In the genomic region with DNA sequence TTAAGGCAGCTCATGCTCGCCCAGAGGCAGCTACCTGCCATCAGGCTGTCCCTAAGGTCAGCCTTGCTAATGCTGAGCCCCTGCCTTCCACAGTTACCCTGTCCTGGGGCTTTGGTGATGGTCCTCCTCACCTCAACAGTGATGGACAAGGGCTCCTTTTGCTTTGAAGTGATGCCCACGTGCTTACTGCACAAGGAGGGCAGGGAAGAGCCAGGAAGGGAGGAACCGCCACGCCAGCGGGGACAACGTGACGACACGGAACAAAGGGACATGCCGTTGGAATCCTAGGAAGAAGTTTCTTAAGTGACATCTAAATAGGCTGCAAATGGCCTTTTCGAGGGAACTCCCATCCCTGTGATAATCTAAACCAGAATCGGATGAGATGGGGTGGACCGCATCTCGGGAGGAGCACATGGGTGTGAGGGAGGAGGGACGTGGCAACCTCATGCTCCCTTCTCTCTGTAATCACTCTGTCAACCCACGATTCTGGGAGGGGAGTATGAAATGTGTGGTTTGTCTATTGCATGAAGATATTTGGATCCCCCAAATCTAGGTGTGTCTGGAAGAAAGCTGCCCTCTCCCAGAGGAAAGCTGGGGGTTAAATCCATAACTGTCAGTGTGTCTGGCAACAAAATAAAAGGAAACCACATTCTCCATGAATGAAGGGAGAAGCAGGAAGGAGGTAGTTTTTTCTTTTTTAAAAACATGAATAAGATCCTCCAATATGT, we compare ENCODE assay signal across 1 cellular context.
TF ChIP-seq lines count a peak whose summit lies in the region.

No MANE protein-coding gene starts in this region.

TF ChIP-seq in HepG2, 621 proteins besides CTCF, POLR2A, EP300 and RAD21 (continued from another document and continues in another):
- TF ChIP-seq, protein P1, sequence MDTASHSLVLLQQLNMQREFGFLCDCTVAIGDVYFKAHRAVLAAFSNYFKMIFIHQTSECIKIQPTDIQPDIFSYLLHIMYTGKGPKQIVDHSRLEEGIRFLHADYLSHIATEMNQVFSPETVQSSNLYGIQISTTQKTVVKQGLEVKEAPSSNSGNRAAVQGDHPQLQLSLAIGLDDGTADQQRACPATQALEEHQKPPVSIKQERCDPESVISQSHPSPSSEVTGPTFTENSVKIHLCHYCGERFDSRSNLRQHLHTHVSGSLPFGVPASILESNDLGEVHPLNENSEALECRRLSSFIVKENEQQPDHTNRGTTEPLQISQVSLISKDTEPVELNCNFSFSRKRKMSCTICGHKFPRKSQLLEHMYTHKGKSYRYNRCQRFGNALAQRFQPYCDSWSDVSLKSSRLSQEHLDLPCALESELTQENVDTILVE (CRISPR knock-in tag; IDR thresholded peaks at IDR 0.05): no peak
- TF ChIP-seq, protein P2, sequence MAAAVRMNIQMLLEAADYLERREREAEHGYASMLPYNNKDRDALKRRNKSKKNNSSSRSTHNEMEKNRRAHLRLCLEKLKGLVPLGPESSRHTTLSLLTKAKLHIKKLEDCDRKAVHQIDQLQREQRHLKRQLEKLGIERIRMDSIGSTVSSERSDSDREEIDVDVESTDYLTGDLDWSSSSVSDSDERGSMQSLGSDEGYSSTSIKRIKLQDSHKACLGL (CRISPR knock-in tag; IDR thresholded peaks at IDR 0.05): no peak
- TF ChIP-seq, protein P3, sequence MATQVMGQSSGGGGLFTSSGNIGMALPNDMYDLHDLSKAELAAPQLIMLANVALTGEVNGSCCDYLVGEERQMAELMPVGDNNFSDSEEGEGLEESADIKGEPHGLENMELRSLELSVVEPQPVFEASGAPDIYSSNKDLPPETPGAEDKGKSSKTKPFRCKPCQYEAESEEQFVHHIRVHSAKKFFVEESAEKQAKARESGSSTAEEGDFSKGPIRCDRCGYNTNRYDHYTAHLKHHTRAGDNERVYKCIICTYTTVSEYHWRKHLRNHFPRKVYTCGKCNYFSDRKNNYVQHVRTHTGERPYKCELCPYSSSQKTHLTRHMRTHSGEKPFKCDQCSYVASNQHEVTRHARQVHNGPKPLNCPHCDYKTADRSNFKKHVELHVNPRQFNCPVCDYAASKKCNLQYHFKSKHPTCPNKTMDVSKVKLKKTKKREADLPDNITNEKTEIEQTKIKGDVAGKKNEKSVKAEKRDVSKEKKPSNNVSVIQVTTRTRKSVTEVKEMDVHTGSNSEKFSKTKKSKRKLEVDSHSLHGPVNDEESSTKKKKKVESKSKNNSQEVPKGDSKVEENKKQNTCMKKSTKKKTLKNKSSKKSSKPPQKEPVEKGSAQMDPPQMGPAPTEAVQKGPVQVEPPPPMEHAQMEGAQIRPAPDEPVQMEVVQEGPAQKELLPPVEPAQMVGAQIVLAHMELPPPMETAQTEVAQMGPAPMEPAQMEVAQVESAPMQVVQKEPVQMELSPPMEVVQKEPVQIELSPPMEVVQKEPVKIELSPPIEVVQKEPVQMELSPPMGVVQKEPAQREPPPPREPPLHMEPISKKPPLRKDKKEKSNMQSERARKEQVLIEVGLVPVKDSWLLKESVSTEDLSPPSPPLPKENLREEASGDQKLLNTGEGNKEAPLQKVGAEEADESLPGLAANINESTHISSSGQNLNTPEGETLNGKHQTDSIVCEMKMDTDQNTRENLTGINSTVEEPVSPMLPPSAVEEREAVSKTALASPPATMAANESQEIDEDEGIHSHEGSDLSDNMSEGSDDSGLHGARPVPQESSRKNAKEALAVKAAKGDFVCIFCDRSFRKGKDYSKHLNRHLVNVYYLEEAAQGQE (IDR thresholded peaks at IDR 0.05; ENCODE audit: borderline replicate concordance in 1 of 2, low read depth in 1 of 2, low read length in 2 of 2): no peak
- TF ChIP-seq SP5 (CRISPR knock-in tag; IDR thresholded peaks at IDR 0.05; ENCODE audit: borderline replicate concordance, low read depth) (no peak), ZNF652 (CRISPR knock-in tag; IDR thresholded peaks at IDR 0.05; ENCODE audit: borderline replicate concordance, low read depth) (peak; percentile 77), NRL (CRISPR knock-in tag; IDR thresholded peaks at IDR 0.05; ENCODE audit: borderline replicate concordance) (peak; percentile 58; the same call in 1 of the 2 replicates), CENPT (CRISPR knock-in tag; IDR thresholded peaks at IDR 0.05; ENCODE audit: low read depth) (no peak), RBM22 (optimal IDR thresholded peaks at IDR 0.05; ENCODE audit: low read length) (peak; percentile 21), ZNF263 (CRISPR knock-in tag; IDR thresholded peaks at IDR 0.05) (peak; percentile 92), CBFB (CRISPR knock-in tag; IDR thresholded peaks at IDR 0.05) (no peak), TRIM24 (CRISPR knock-in tag; IDR thresholded peaks at IDR 0.05) (no peak), NFKB2 (CRISPR knock-in tag; IDR thresholded peaks at IDR 0.05; ENCODE audit: borderline replicate concordance) (0 out of 2 replicates have a peak, but pooled peaks have one; percentile 37), YEATS2 (CRISPR knock-in tag; IDR thresholded peaks at IDR 0.05; ENCODE audit: borderline replicate concordance) (no peak), RFXANK (CRISPR knock-in tag; IDR thresholded peaks at IDR 0.05) (0 out of 2 replicates have a peak, but pooled peaks have one; percentile 17), ZFP36L2 (CRISPR knock-in tag; IDR thresholded peaks at IDR 0.05) (no peak), PRPF4 (IDR thresholded peaks at IDR 0.05; ENCODE audit: low read depth, low read length, poor library complexity, severe bottlenecking) (peak; percentile 51), ZNF235 (CRISPR knock-in tag; IDR thresholded peaks at IDR 0.05; ENCODE audit: borderline replicate concordance) (no peak), MAFG (CRISPR knock-in tag; IDR thresholded peaks at IDR 0.05) (no peak), NFRKB (IDR thresholded peaks at IDR 0.05) (no peak), SAFB2 (CRISPR knock-in tag; IDR thresholded peaks at IDR 0.05; ENCODE audit: borderline replicate concordance, low read depth) (peak; percentile 25; the same call in 1 of the 2 replicates), PAF1 (CRISPR knock-in tag; IDR thresholded peaks at IDR 0.05) (no peak), POLR2G (IDR thresholded peaks at IDR 0.05; ENCODE audit: low read depth, low read length) (0 out of 2 replicates have a peak, but pooled peaks have one; percentile 12), SALL1 (CRISPR knock-in tag; IDR thresholded peaks at IDR 0.05) (no peak; the same call in 1 of the 2 replicates), SSRP1 (CRISPR knock-in tag; IDR thresholded peaks at IDR 0.05) (0 out of 2 replicates have a peak, but pooled peaks have one; percentile 63), ZNF660 (CRISPR knock-in tag; IDR thresholded peaks at IDR 0.05; ENCODE audit: borderline replicate concordance, low read depth) (no peak), ZNF605 (CRISPR knock-in tag; IDR thresholded peaks at IDR 0.05) (0 out of 2 replicates have a peak, but pooled peaks have one; percentile 11), BRD4 (CRISPR knock-in tag; IDR thresholded peaks at IDR 0.05) (peak; percentile 10; the same call in 1 of the 2 replicates), ETV5 (CRISPR knock-in tag; IDR thresholded peaks at IDR 0.05; ENCODE audit: borderline replicate concordance) (no peak), HOXA3 (CRISPR knock-in tag; IDR thresholded peaks at IDR 0.05) (0 out of 2 replicates have a peak, but pooled peaks have one; percentile 12), GATAD1 (CRISPR knock-in tag; IDR thresholded peaks at IDR 0.05) (no peak), AGO2 (optimal IDR thresholded peaks at IDR 0.05; ENCODE audit: low read depth, low read length) (peak; percentile 49)
- TF ChIP-seq, protein P4, sequence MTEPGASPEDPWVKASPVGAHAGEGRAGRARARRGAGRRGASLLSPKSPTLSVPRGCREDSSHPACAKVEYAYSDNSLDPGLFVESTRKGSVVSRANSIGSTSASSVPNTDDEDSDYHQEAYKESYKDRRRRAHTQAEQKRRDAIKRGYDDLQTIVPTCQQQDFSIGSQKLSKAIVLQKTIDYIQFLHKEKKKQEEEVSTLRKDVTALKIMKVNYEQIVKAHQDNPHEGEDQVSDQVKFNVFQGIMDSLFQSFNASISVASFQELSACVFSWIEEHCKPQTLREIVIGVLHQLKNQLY (CRISPR knock-in tag; IDR thresholded peaks at IDR 0.05): peak; percentile 5; the same call in 1 of the 2 replicates
- TF ChIP-seq, protein P5, sequence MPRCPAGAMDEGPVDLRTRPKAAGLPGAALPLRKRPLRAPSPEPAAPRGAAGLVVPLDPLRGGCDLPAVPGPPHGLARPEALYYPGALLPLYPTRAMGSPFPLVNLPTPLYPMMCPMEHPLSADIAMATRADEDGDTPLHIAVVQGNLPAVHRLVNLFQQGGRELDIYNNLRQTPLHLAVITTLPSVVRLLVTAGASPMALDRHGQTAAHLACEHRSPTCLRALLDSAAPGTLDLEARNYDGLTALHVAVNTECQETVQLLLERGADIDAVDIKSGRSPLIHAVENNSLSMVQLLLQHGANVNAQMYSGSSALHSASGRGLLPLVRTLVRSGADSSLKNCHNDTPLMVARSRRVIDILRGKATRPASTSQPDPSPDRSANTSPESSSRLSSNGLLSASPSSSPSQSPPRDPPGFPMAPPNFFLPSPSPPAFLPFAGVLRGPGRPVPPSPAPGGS (CRISPR knock-in tag; IDR thresholded peaks at IDR 0.05): no peak
- TF ChIP-seq, protein P6, sequence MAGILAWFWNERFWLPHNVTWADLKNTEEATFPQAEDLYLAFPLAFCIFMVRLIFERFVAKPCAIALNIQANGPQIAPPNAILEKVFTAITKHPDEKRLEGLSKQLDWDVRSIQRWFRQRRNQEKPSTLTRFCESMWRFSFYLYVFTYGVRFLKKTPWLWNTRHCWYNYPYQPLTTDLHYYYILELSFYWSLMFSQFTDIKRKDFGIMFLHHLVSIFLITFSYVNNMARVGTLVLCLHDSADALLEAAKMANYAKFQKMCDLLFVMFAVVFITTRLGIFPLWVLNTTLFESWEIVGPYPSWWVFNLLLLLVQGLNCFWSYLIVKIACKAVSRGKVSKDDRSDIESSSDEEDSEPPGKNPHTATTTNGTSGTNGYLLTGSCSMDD (CRISPR knock-in tag; IDR thresholded peaks at IDR 0.05): no peak
- TF ChIP-seq, protein P7, sequence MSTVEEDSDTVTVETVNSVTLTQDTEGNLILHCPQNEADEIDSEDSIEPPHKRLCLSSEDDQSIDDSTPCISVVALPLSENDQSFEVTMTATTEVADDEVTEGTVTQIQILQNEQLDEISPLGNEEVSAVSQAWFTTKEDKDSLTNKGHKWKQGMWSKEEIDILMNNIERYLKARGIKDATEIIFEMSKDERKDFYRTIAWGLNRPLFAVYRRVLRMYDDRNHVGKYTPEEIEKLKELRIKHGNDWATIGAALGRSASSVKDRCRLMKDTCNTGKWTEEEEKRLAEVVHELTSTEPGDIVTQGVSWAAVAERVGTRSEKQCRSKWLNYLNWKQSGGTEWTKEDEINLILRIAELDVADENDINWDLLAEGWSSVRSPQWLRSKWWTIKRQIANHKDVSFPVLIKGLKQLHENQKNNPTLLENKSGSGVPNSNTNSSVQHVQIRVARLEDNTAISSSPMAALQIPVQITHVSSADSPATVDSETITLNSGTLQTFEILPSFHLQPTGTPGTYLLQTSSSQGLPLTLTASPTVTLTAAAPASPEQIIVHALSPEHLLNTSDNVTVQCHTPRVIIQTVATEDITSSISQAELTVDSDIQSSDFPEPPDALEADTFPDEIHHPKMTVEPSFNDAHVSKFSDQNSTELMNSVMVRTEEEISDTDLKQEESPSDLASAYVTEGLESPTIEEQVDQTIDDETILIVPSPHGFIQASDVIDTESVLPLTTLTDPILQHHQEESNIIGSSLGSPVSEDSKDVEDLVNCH (CRISPR knock-in tag; IDR thresholded peaks at IDR 0.05): no peak
- TF ChIP-seq, protein P8, sequence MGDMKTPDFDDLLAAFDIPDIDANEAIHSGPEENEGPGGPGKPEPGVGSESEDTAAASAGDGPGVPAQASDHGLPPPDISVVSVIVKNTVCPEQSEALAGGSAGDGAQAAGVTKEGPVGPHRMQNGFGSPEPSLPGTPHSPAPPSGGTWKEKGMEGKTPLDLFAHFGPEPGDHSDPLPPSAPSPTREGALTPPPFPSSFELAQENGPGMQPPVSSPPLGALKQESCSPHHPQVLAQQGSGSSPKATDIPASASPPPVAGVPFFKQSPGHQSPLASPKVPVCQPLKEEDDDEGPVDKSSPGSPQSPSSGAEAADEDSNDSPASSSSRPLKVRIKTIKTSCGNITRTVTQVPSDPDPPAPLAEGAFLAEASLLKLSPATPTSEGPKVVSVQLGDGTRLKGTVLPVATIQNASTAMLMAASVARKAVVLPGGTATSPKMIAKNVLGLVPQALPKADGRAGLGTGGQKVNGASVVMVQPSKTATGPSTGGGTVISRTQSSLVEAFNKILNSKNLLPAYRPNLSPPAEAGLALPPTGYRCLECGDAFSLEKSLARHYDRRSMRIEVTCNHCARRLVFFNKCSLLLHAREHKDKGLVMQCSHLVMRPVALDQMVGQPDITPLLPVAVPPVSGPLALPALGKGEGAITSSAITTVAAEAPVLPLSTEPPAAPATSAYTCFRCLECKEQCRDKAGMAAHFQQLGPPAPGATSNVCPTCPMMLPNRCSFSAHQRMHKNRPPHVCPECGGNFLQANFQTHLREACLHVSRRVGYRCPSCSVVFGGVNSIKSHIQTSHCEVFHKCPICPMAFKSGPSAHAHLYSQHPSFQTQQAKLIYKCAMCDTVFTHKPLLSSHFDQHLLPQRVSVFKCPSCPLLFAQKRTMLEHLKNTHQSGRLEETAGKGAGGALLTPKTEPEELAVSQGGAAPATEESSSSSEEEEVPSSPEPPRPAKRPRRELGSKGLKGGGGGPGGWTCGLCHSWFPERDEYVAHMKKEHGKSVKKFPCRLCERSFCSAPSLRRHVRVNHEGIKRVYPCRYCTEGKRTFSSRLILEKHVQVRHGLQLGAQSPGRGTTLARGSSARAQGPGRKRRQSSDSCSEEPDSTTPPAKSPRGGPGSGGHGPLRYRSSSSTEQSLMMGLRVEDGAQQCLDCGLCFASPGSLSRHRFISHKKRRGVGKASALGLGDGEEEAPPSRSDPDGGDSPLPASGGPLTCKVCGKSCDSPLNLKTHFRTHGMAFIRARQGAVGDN (CRISPR knock-in tag; IDR thresholded peaks at IDR 0.05): peak; percentile 85
- TF ChIP-seq, protein P9, sequence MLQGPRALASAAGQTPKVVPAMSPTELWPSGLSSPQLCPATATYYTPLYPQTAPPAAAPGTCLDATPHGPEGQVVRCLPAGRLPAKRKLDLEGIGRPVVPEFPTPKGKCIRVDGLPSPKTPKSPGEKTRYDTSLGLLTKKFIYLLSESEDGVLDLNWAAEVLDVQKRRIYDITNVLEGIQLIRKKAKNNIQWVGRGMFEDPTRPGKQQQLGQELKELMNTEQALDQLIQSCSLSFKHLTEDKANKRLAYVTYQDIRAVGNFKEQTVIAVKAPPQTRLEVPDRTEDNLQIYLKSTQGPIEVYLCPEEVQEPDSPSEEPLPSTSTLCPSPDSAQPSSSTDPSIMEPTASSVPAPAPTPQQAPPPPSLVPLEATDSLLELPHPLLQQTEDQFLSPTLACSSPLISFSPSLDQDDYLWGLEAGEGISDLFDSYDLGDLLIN (CRISPR knock-in tag; IDR thresholded peaks at IDR 0.05; ENCODE audit: borderline replicate concordance): no peak
- TF ChIP-seq, protein P10, sequence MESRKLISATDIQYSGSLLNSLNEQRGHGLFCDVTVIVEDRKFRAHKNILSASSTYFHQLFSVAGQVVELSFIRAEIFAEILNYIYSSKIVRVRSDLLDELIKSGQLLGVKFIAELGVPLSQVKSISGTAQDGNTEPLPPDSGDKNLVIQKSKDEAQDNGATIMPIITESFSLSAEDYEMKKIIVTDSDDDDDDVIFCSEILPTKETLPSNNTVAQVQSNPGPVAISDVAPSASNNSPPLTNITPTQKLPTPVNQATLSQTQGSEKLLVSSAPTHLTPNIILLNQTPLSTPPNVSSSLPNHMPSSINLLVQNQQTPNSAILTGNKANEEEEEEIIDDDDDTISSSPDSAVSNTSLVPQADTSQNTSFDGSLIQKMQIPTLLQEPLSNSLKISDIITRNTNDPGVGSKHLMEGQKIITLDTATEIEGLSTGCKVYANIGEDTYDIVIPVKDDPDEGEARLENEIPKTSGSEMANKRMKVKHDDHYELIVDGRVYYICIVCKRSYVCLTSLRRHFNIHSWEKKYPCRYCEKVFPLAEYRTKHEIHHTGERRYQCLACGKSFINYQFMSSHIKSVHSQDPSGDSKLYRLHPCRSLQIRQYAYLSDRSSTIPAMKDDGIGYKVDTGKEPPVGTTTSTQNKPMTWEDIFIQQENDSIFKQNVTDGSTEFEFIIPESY (CRISPR knock-in tag; IDR thresholded peaks at IDR 0.05): peak; percentile 68; the same call in 1 of the 2 replicates
